23 cellular contexts compared by ENCODE assay signal in the genomic region with DNA sequence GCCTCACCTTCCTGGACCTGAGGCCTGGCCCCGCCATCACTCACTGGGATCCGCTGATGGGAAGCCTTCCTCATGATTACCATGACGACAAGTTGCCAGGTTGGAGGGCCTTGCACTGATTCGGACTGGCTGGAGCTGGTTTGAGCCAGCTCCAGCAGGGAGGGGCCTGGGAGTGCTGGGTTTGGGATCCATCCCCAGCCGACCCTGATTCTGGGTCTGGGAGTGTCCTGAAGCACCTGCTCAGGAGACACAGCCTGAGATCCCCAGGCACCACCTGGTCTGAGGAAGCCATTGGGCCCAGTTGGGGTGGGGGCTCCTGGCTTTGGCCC. TPM values are rescaled to one million over a fixed set of nuclear protein-coding genes. Genes with fewer than 3 reads are reported as not detected.
A peak's percentile ranks its signal among the peaks of the same experiment; 100 is the strongest.
DNase-seq lines count a peak whose midpoint lies in the region; ATAC-seq, FAIRE-seq and TF ChIP-seq lines count a peak whose summit lies in the region.
"Had no signal": no experiment of that assay in that cellular context is flagged by ENCODE, and none has a peak within 500 bp of the region (broad histone marks: within the 10 kb centered on the region; RNA-seq: fewer than 3 reads in every experiment).

No MANE protein-coding gene starts in this region.

- H3K27ac ChIP-seq in K562 (ENCODE audit: extremely low read depth, low read depth, low read length): no peak overlapping the region
- peak overlapping the region; percentile 58 for H3K27ac ChIP-seq in neural progenitor cell

- peaks cover 10% of the 10 kb centered on the region for H3K4me1 Mint-ChIP-seq in neural progenitor cell

- ATAC-seq in K562: no peak
- ATAC-seq in HG02840 (IDR thresholded peaks at IDR 0.05; ENCODE audit: low FRiP score, unreplicated experiment): no peak
- ATAC-seq: HCT116, Panc1 had no signal

- no peak for TF ChIP-seq RAD21 in K562 (CRISPR knock-in tag; conservative IDR thresholded peaks at IDR 0.05 in 1 of 2, IDR thresholded peaks at IDR 0.05 in 1 of 2)

- H3K9me3 Mint-ChIP-seq in neural progenitor cell: no peaks in the 10 kb centered on the region
- H3K9me3 Mint-ChIP-seq: CD4-positive, alpha-beta T cell had no signal

- no peak overlapping the region for H3K4me3 Mint-ChIP-seq in neural progenitor cell
- H3K4me3 Mint-ChIP-seq: CD4-positive, alpha-beta T cell had no signal

- no peak overlapping the region for H3K4me3 ChIP-seq in K562
- H3K4me3 ChIP-seq in neural progenitor cell: no peak overlapping the region

- WGBS in K562 (ENCODE audit: insufficient coverage, low coverage, missing lambda C conversion rate): 66% methylated on average over 5 of the region's 5 CpGs

- DNase-seq in NCI-H2196 (lab: John Stamatoyannopoulos, UW; ENCODE audit: unreplicated experiment) (peak; percentile 21), NCI-H2196 treated with DMSO at 0.1 percent for 48 hours (lab: John Stamatoyannopoulos, UW; ENCODE audit: unreplicated experiment) (no peak), ELF-1 (ENCODE audit: low read depth, low spot score) (peak; percentile 58), K562 (ENCODE audit: extremely low read depth in 1 of 4, low spot score in 3 of 4) (no peak), neural progenitor cell (ENCODE audit: low spot score) (no peak), SK-N-DZ (ENCODE audit: low spot score) (no peak), GM03348 (ENCODE audit: low spot score) (no peak)
- DNase-seq: Caco-2; CD4-positive, alpha-beta T cell; DMS153; GF-D8; Kasumi-1; NCI-H1694; NCI-H2081; NCI-H2227 treated with DMSO at 0.1 percent for 48 hours; NCI-H510A; NCI-H774; NK-92 treated with Interleukin-12 subunit alpha and Interleukin-12 subunit beta, amount 100 ng/mL, for 24 hours; T-helper 1 cell had no signal

- peaks cover 7% of the 10 kb centered on the region for H3K36me3 Mint-ChIP-seq in neural progenitor cell

- CTCF ChIA-PET in K562 (lab: Yijun Ruan, JAX; ENCODE audit: low intra/inter-chr PET ratio): no interaction called here

- H3K9ac ChIP-seq in K562 (ENCODE audit: insufficient read depth in 1 of 2, low read depth in 2 of 2, low read length in 2 of 2): peak overlapping the region in 1 of 2 experiments; percentile 22; a peak in 1 of 4 replicates
- H3K9ac ChIP-seq in neural progenitor cell: no peak overlapping the region

- TF ChIP-seq POLR2A in K562 (conservative IDR thresholded peaks at IDR 0.05): no peak

- TF ChIP-seq CTCF in K562 (IDR thresholded peaks at IDR 0.05 in 2 of 3, conservative IDR thresholded peaks at IDR 0.05 in 1 of 3; ENCODE audit: insufficient read depth in 2 of 3, low read depth in 1 of 3, low read length in 3 of 3): no peak
- TF ChIP-seq CTCF in neural progenitor cell (IDR thresholded peaks at IDR 0.05): no peak

- TF ChIP-seq EP300 in K562 (IDR thresholded peaks at IDR 0.05; ENCODE audit: low read length): no peak

- H4K20me1 ChIP-seq in K562 (replicated peaks; ENCODE audit: control insufficient read depth, insufficient read depth, low read length): no peaks in the 10 kb centered on the region
- H4K20me1 ChIP-seq in neural progenitor cell (ENCODE audit: low read depth): peaks cover 45% of the 10 kb centered on the region

- in situ Hi-C loops in K562 (cut with MboI): no loop called here

- H3K36me3 ChIP-seq in K562 (ENCODE audit: control insufficient read depth, insufficient read depth, low read length) (peaks cover 23% of the 10 kb centered on the region; the same call in 1 of the 3 replicates), neural progenitor cell (no peaks in the 10 kb centered on the region)

- no peak for FAIRE-seq in K562 (lab: Jason Lieb, UNC)
- FAIRE-seq: A204.1 had no signal

- H3K27me3 ChIP-seq in K562 (ENCODE audit: control insufficient read depth in 2 of 2, insufficient read depth in 2 of 2, low read length in 2 of 2): no peaks in the 10 kb centered on the region
- H3K27me3 ChIP-seq in neural progenitor cell: peaks cover 27% of the 10 kb centered on the region

- BruUV-seq in K562 (replicated peaks; lab: Mats Ljungman, UMichigan): no TSS peak

- H3K4me1 ChIP-seq in K562 (replicated peaks in 1 of 2; ENCODE audit: control insufficient read depth in 2 of 2, insufficient read depth in 2 of 2, low read length in 2 of 2): peaks cover 14 to 57% of the 10 kb centered on the region in 2 experiments
- H3K4me1 ChIP-seq in neural progenitor cell: peaks cover 9% of the 10 kb centered on the region
- H3K4me1 ChIP-seq: Caco-2 had no signal

- H3K79me2 ChIP-seq in K562 (ENCODE audit: control insufficient read depth, insufficient read depth, low read length) (no peaks in the 10 kb centered on the region), neural progenitor cell (ENCODE audit: low read depth) (no peaks in the 10 kb centered on the region)

- intact Hi-C loops in K562 (cut with micrococcal nuclease): no loop called here

- no peak overlapping the region for H3K4me2 ChIP-seq in K562 (ENCODE audit: insufficient read depth, low read length)
- H3K4me2 ChIP-seq in neural progenitor cell: no peak overlapping the region

- 0 out of 2 replicates have a peak, but pooled peaks cover 4% of the 10 kb centered on the region for H3K9me3 ChIP-seq in K562 (replicated peaks; ENCODE audit: control insufficient read depth, insufficient read depth, low read depth, low read length)
- no peaks in the 10 kb centered on the region for H3K9me3 ChIP-seq in neural progenitor cell (ENCODE audit: low read depth)
- H3K9me3 ChIP-seq: Caco-2 had no signal

- H2AFZ ChIP-seq in K562 (ENCODE audit: low read depth, low read length) (no peak overlapping the region), neural progenitor cell (replicated peaks) (no peak overlapping the region)

- no peaks in the 10 kb centered on the region for H3K9me1 ChIP-seq in K562 (ENCODE audit: control insufficient read depth, insufficient read depth, low read length)

- no peak overlapping the region for H3K27ac Mint-ChIP-seq in neural progenitor cell
- H3K27ac Mint-ChIP-seq: CD4-positive, alpha-beta T cell had no signal

- POLR2A ChIA-PET in K562 (lab: Yijun Ruan, JAX): interaction anchor here (1.1 kb wide), 1 partner anchor 16 kb away, joined by 3 read pairs; no protein-coding TSS in a partner anchor

- H3F3A ChIP-seq in neural progenitor cell (ENCODE audit: low read depth): peaks cover 41% of the 10 kb centered on the region

- H3K27me3 Mint-ChIP-seq in neural progenitor cell (ENCODE audit: insufficient read depth, low read depth): peaks cover 22% of the 10 kb centered on the region

RNA-seq across cellular contexts. Expression of a gene that starts 5.9 kb away (rescaled TPM):
- 10.8 and 42.1 TPM in 2 replicates for total RNA-seq in K562 (2011; cell fraction: chromatin; rRNA removed; ENCODE audit: low replicate concordance)
- 29.0 and 32.5 TPM in 2 replicates for total RNA-seq in K562 (2011; cell fraction: nucleolus; rRNA removed)
- total RNA-seq in K562 (2011; cell fraction: nucleoplasm; rRNA removed): 13.0 and 13.4 TPM in 2 replicates
- total RNA-seq in K562 (2014; rRNA removed) (2.3 and 4.5 TPM in 2 replicates), K562 (2014; rRNA removed; fragmentation: Illumina TruSeq; extraction: Trizol) (0.06 and 0.18 TPM in 2 replicates), K562 (2015; rRNA removed; fragmentation: Illumina TruSeq; extraction: Trizol) (0.33 and 1.2 TPM in 2 replicates), K562 (2021) (3.3 and 3.4 TPM in 2 replicates), neural progenitor cell (ENCODE audit: low replicate concordance) (0.34 and 4.0 TPM in 2 replicates)
- polyA plus RNA-seq in K562 (2011; rRNA removed) (0.81 and 1.8 TPM in 2 replicates), K562 (2014; fragmentation: Illumina TruSeq; extraction: Trizol) (0.34 and 1.1 TPM in 2 replicates), K562 (2014; fragmentation: Nextera tagmentation; extraction: Ambion mirVana) (under 1 TPM in 1 of 2 experiments, not detected in 1; 0.03 TPM), K562 (2014; rRNA removed) (1.5 and 4.5 TPM in 2 replicates)
- polyA plus RNA-seq in K562 (2011; cell fraction: cytosol; rRNA removed): 0.55 and 1.9 TPM in 2 replicates
- polyA plus RNA-seq in K562 (2011; cell fraction: nucleus; rRNA removed): 15.2 and 24.6 TPM in 2 replicates
- polyA plus RNA-seq in K562 (2012): 3.2 and 13.5 TPM in 2 replicates
- polyA minus RNA-seq in K562 (2011; rRNA and poly(A)+ RNA removed): 0.33 and 1.1 TPM in 2 replicates
- 1.7 and 1.9 TPM in 2 replicates for polyA minus RNA-seq in K562 (2011; cell fraction: cytosol; rRNA and poly(A)+ RNA removed)
- polyA minus RNA-seq in K562 (2011; cell fraction: nucleus; rRNA and poly(A)+ RNA removed): 8.8 and 11.0 TPM in 2 replicates
- 0.51 and 1.2 TPM in 2 replicates for polyA plus RNA-seq in SK-N-DZ (2014; cell fraction: cytosol; rRNA removed)
- polyA plus RNA-seq in SK-N-DZ (2014; cell fraction: nucleus; rRNA removed): 7.5 and 9.9 TPM in 2 replicates

RNA-seq across cellular contexts. Expression of a gene that starts 18.1 kb away (rescaled TPM):
- 163 and 370 TPM in 2 replicates for total RNA-seq in K562 (2011; cell fraction: chromatin; rRNA removed; ENCODE audit: low replicate concordance)
- 214 and 227 TPM in 2 replicates for total RNA-seq in K562 (2011; cell fraction: nucleolus; rRNA removed)
- total RNA-seq in K562 (2011; cell fraction: nucleoplasm; rRNA removed): 128 and 149 TPM in 2 replicates
- total RNA-seq in K562 (2014; rRNA removed): 64.7 and 104 TPM in 2 replicates
- 103 and 114 TPM in 2 replicates for total RNA-seq in K562 (2014; rRNA removed; fragmentation: Illumina TruSeq; extraction: Trizol)
- total RNA-seq in K562 (2015; rRNA removed; fragmentation: Illumina TruSeq; extraction: Trizol): 96.9 and 104 TPM in 2 replicates
- 208 and 215 TPM in 2 replicates for total RNA-seq in K562 (2021)
- 132 and 145 TPM in 2 replicates for polyA plus RNA-seq in K562 (2011; rRNA removed)
- 67.6 and 119 TPM in 2 replicates for polyA plus RNA-seq in K562 (2011; cell fraction: cytosol; rRNA removed)
- 140 and 142 TPM in 2 replicates for polyA plus RNA-seq in K562 (2011; cell fraction: nucleus; rRNA removed)
- 143 and 153 TPM in 2 replicates for polyA plus RNA-seq in K562 (2012)
- polyA plus RNA-seq in K562 (2014; fragmentation: Illumina TruSeq; extraction: Trizol): 222 and 254 TPM in 2 replicates
- 10 to 100 TPM; 36.6 to 45.1 TPM for polyA plus RNA-seq in K562 (2014; fragmentation: Nextera tagmentation; extraction: Ambion mirVana)
- 171 and 184 TPM in 2 replicates for polyA plus RNA-seq in K562 (2014; rRNA removed)
- 118 and 130 TPM in 2 replicates for polyA minus RNA-seq in K562 (2011; rRNA and poly(A)+ RNA removed)
- polyA minus RNA-seq in K562 (2011; cell fraction: cytosol; rRNA and poly(A)+ RNA removed): 69.2 and 93.4 TPM in 2 replicates
- 62.3 and 72.8 TPM in 2 replicates for polyA minus RNA-seq in K562 (2011; cell fraction: nucleus; rRNA and poly(A)+ RNA removed)
- total RNA-seq in neural progenitor cell (ENCODE audit: low replicate concordance): 184 and 239 TPM in 2 replicates
- 102 and 125 TPM in 2 replicates for polyA plus RNA-seq in SK-N-DZ (2014; cell fraction: cytosol; rRNA removed)
- polyA plus RNA-seq in SK-N-DZ (2014; cell fraction: nucleus; rRNA removed): 132 and 304 TPM in 2 replicates

RNA-seq across cellular contexts. Expression of a gene that starts 24.1 kb away (rescaled TPM):
- total RNA-seq in K562 (2011; cell fraction: chromatin; rRNA removed; ENCODE audit: low replicate concordance): 2.8 and 6.4 TPM in 2 replicates
- 8.8 and 12.3 TPM in 2 replicates for total RNA-seq in K562 (2011; cell fraction: nucleolus; rRNA removed)
- 3.4 and 7.0 TPM in 2 replicates for total RNA-seq in K562 (2011; cell fraction: nucleoplasm; rRNA removed)
- total RNA-seq in K562 (2014; rRNA removed) (74.8 and 100.0 TPM in 2 replicates), K562 (2014; rRNA removed; fragmentation: Illumina TruSeq; extraction: Trizol) (6.7 TPM in 2 replicates), K562 (2015; rRNA removed; fragmentation: Illumina TruSeq; extraction: Trizol) (29.6 and 31.9 TPM in 2 replicates), K562 (2021) (50.5 and 53.7 TPM in 2 replicates), neural progenitor cell (ENCODE audit: low replicate concordance) (22.4 and 60.6 TPM in 2 replicates)
- polyA plus RNA-seq in K562 (2011; rRNA removed) (15.8 and 16.5 TPM in 2 replicates), K562 (2014; fragmentation: Illumina TruSeq; extraction: Trizol) (10.3 and 22.1 TPM in 2 replicates), K562 (2014; fragmentation: Nextera tagmentation; extraction: Ambion mirVana) (1 to 10 TPM; 1.5 to 2.4 TPM), K562 (2014; rRNA removed) (53.3 and 75.7 TPM in 2 replicates)
- polyA plus RNA-seq in K562 (2011; cell fraction: cytosol; rRNA removed): 21.3 and 65.5 TPM in 2 replicates
- 12.1 and 18.1 TPM in 2 replicates for polyA plus RNA-seq in K562 (2011; cell fraction: nucleus; rRNA removed)
- polyA plus RNA-seq in K562 (2012): 34.9 and 46.9 TPM in 2 replicates
- polyA minus RNA-seq in K562 (2011; rRNA and poly(A)+ RNA removed): 2.6 and 4.5 TPM in 2 replicates
- 17.2 and 24.6 TPM in 2 replicates for polyA minus RNA-seq in K562 (2011; cell fraction: cytosol; rRNA and poly(A)+ RNA removed)
- 7.1 and 7.8 TPM in 2 replicates for polyA minus RNA-seq in K562 (2011; cell fraction: nucleus; rRNA and poly(A)+ RNA removed)
- 104 and 120 TPM in 2 replicates for polyA plus RNA-seq in SK-N-DZ (2014; cell fraction: cytosol; rRNA removed)
- polyA plus RNA-seq in SK-N-DZ (2014; cell fraction: nucleus; rRNA removed): 72.6 and 86.5 TPM in 2 replicates

RNA-seq across cellular contexts. Expression of a gene that starts 24.1 kb away (rescaled TPM):
- 42.1 and 68.9 TPM in 2 replicates for total RNA-seq in K562 (2011; cell fraction: chromatin; rRNA removed; ENCODE audit: low replicate concordance)
- total RNA-seq in K562 (2011; cell fraction: nucleolus; rRNA removed): 52.6 and 53.5 TPM in 2 replicates
- 51.0 and 57.1 TPM in 2 replicates for total RNA-seq in K562 (2011; cell fraction: nucleoplasm; rRNA removed)
- total RNA-seq in K562 (2014; rRNA removed) (22.3 and 24.0 TPM in 2 replicates), K562 (2014; rRNA removed; fragmentation: Illumina TruSeq; extraction: Trizol) (4.7 and 6.1 TPM in 2 replicates), K562 (2015; rRNA removed; fragmentation: Illumina TruSeq; extraction: Trizol) (13.6 and 13.9 TPM in 2 replicates), K562 (2021) (19.9 and 22.2 TPM in 2 replicates), neural progenitor cell (ENCODE audit: low replicate concordance) (11.8 and 22.7 TPM in 2 replicates)
- polyA plus RNA-seq in K562 (2011; rRNA removed) (18.6 and 20.7 TPM in 2 replicates), K562 (2014; fragmentation: Illumina TruSeq; extraction: Trizol) (9.0 and 13.6 TPM in 2 replicates), K562 (2014; fragmentation: Nextera tagmentation; extraction: Ambion mirVana) (1 to 10 TPM in 1 of 2 experiments, under 1 TPM in 1; 0.69 to 1.0 TPM), K562 (2014; rRNA removed) (31.5 and 33.3 TPM in 2 replicates)
- polyA plus RNA-seq in K562 (2011; cell fraction: cytosol; rRNA removed): 20.9 and 40.1 TPM in 2 replicates
- 55.5 and 97.5 TPM in 2 replicates for polyA plus RNA-seq in K562 (2011; cell fraction: nucleus; rRNA removed)
- 18.3 and 26.9 TPM in 2 replicates for polyA plus RNA-seq in K562 (2012)
- polyA minus RNA-seq in K562 (2011; rRNA and poly(A)+ RNA removed): 1.6 and 5.7 TPM in 2 replicates
- polyA minus RNA-seq in K562 (2011; cell fraction: cytosol; rRNA and poly(A)+ RNA removed): 7.7 and 10.3 TPM in 2 replicates
- 11.7 and 13.1 TPM in 2 replicates for polyA minus RNA-seq in K562 (2011; cell fraction: nucleus; rRNA and poly(A)+ RNA removed)
- 25.5 and 25.8 TPM in 2 replicates for polyA plus RNA-seq in SK-N-DZ (2014; cell fraction: cytosol; rRNA removed)
- polyA plus RNA-seq in SK-N-DZ (2014; cell fraction: nucleus; rRNA removed): 105 and 130 TPM in 2 replicates

Comparison
In these comparisons a context has a peak if more than half of its experiments do, and no peak if none do; other contexts are left out.
1. DNase-seq: peak in NCI-H2196 (single experiment) and ELF-1 (single experiment); none in NCI-H2196 treated with DMSO at 0.1 percent for 48 hours (single experiment), K562 (0 of 4), neural progenitor cell (single experiment), SK-N-DZ (single experiment) and GM03348 (single experiment).